ENCODE assay signal across 18 cellular contexts in genomic region chr7:7682856-7683255, GRCh38. TPM values are rescaled to one million over a fixed set of nuclear protein-coding genes. Genes with fewer than 3 reads are reported as not detected.
DNase-seq lines count a peak whose midpoint lies in the region; ATAC-seq, FAIRE-seq and TF ChIP-seq lines count a peak whose summit lies in the region.
"Had no signal": no experiment of that assay in that cellular context is flagged by ENCODE, and none has a peak within 500 bp of the region (broad histone marks: within the 10 kb centered on the region; RNA-seq: fewer than 3 reads in every experiment).

No MANE protein-coding gene starts in this region.

- H4K20me1 ChIP-seq in MM.1S (ENCODE audit: insufficient read depth, low read length): no peaks in the 10 kb centered on the region
- H4K20me1 ChIP-seq: BLaER1 had no signal

- H3K27me3 ChIP-seq in MM.1S (replicated peaks; ENCODE audit: insufficient read depth, low read length): no peaks in the 10 kb centered on the region
- no peaks in the 10 kb centered on the region for H3K27me3 ChIP-seq in skeletal muscle satellite cell (ENCODE audit: control insufficient read depth, insufficient read depth, low read length)
- H3K27me3 ChIP-seq: BLaER1, cardiac muscle cell, right lobe of liver, stomach had no signal

- peaks cover 14% of the 10 kb centered on the region; the same call in 1 of the 2 replicates for H3F3A ChIP-seq in MM.1S (ENCODE audit: insufficient read depth, low read length)

- DNase-seq in GM12891 (ENCODE audit: insufficient read length, low spot score) (no peak), MM.1S (peak; percentile 65), epithelial cell of proximal tubule (ENCODE audit: low read depth) (no peak), epidermal melanocyte (ENCODE audit: insufficient read length, low spot score) (no peak)
- DNase-seq in activated T-cell treated with anti-CD3 and anti-CD28 coated beads, Interleukin-2, amount 50 U/mL, for 1 hour: no peak
- DNase-seq: kidney; midbrain; NCI-H187; nucleus accumbens; right lobe of liver; SIG-M5; stimulated activated CD4-positive, alpha-beta T cell treated with anti-CD3 and anti-CD28 coated beads, Interleukin-2, amount 100 ng/mL, for 24 hours; stomach had no signal

- no peak for TF ChIP-seq POLR2A in GM12891 (IDR thresholded peaks at IDR 0.05; ENCODE audit: low read depth, low read length)

- peak overlapping the region; percentile 38; the same call in 1 of the 2 replicates for H3K27ac ChIP-seq in MM.1S (ENCODE audit: low read length)
- H3K27ac ChIP-seq: BLaER1, cardiac muscle cell, right lobe of liver had no signal

- TF ChIP-seq CTCF in MM.1S (IDR thresholded peaks at IDR 0.05; ENCODE audit: low read length): no peak
- no peak for TF ChIP-seq CTCF in epithelial cell of proximal tubule (conservative IDR thresholded peaks at IDR 0.05; ENCODE audit: low read depth, low read length)

- H3K79me2 ChIP-seq in MM.1S (ENCODE audit: low read length): no peaks in the 10 kb centered on the region

- H3K4me2 ChIP-seq in MM.1S (ENCODE audit: low read depth, low read length): peak overlapping the region; percentile 65
- H3K4me2 ChIP-seq in skeletal muscle satellite cell (ENCODE audit: low read length): peak overlapping the region; percentile 53
- H3K4me2 ChIP-seq: BLaER1 had no signal

- H3K9ac ChIP-seq in MM.1S (ENCODE audit: low read length): peak overlapping the region; percentile 13; the same call in 1 of the 2 replicates
- no peak overlapping the region for H3K9ac ChIP-seq in skeletal muscle satellite cell (ENCODE audit: low read depth, low read length)
- H3K9ac ChIP-seq: BLaER1 had no signal

- no peak for ATAC-seq in HG03159 (IDR thresholded peaks at IDR 0.05; ENCODE audit: unreplicated experiment)
- ATAC-seq: activated T-helper 17 cell treated with anti-CD3 and anti-CD28 coated beads, Interleukin-2, amount 50 U/mL, for 72 hours had no signal

- no peaks in the 10 kb centered on the region for H3K36me3 ChIP-seq in MM.1S (replicated peaks; ENCODE audit: insufficient read depth, low read length)
- no peaks in the 10 kb centered on the region for H3K36me3 ChIP-seq in skeletal muscle satellite cell (ENCODE audit: insufficient read depth, low read length)
- H3K36me3 ChIP-seq: cardiac muscle cell, right lobe of liver had no signal

- H3K9me2 ChIP-seq in MM.1S (replicated peaks; ENCODE audit: insufficient read depth, low read length): no peaks in the 10 kb centered on the region

- H3K4me1 ChIP-seq in MM.1S (ENCODE audit: low read length): peaks cover 23% of the 10 kb centered on the region
- peaks cover 15% of the 10 kb centered on the region for H3K4me1 ChIP-seq in skeletal muscle satellite cell (ENCODE audit: control insufficient read depth, insufficient read depth, low read length)

- peak overlapping the region; percentile 35 for H2AFZ ChIP-seq in MM.1S (ENCODE audit: low read length)

- H3K4me3 ChIP-seq in MM.1S (ENCODE audit: low read length): peak overlapping the region; percentile 30; the same call in 1 of the 2 replicates
- peak overlapping the region; percentile 5 for H3K4me3 ChIP-seq in epithelial cell of proximal tubule (ENCODE audit: low read depth, low read length)
- H3K4me3 ChIP-seq in skeletal muscle satellite cell (ENCODE audit: low read length): no peak overlapping the region
- H3K4me3 ChIP-seq: BLaER1, cardiac muscle cell, stomach had no signal

- FAIRE-seq in GM12891 (lab: Jason Lieb, UNC): peak; percentile 71
- FAIRE-seq: kidney had no signal

- H3K9me3 ChIP-seq in MM.1S (replicated peaks; ENCODE audit: insufficient read depth, low read length) (no peaks in the 10 kb centered on the region), skeletal muscle satellite cell (replicated peaks; ENCODE audit: low read length) (no peaks in the 10 kb centered on the region)
- H3K9me3 ChIP-seq: right lobe of liver, stomach had no signal

TF ChIP-seq in GM12891, 5 proteins besides CTCF, POLR2A, EP300 and RAD21:
- TF ChIP-seq TAF1 (IDR thresholded peaks at IDR 0.05; ENCODE audit: low read depth, low read length): no peak
- TF ChIP-seq POU2F2 (IDR thresholded peaks at IDR 0.05; ENCODE audit: low read depth, low read length): no peak
- no peak for TF ChIP-seq POLR2AphosphoS5 (IDR thresholded peaks at IDR 0.05; ENCODE audit: low read depth, low read length)
- no peak for TF ChIP-seq SPI1 (IDR thresholded peaks at IDR 0.05; ENCODE audit: low read depth, low read length)

RNA-seq across cellular contexts. Expression of gene RPA3, which starts 35.6 kb away (rescaled TPM):
- 80.1 TPM for polyA plus RNA-seq in GM12891 (2012; ENCODE audit: low read depth, missing spikeins)
- total RNA-seq in epithelial cell of proximal tubule: 33.7 and 50.7 TPM in 2 replicates
- 33.6 and 52.7 TPM in 2 replicates for total RNA-seq in skeletal muscle satellite cell (2012; rRNA removed)

RNA-seq across cellular contexts. Expression of gene UMAD1, which starts 42.3 kb away (rescaled TPM):
- 6.0 TPM for polyA plus RNA-seq in GM12891 (2012; ENCODE audit: low read depth, missing spikeins)
- 9.7 and 9.8 TPM in 2 replicates for total RNA-seq in epithelial cell of proximal tubule
- 10.7 and 12.7 TPM in 2 replicates for total RNA-seq in skeletal muscle satellite cell (2012; rRNA removed)
